Comparison of ENCODE assay signal across 17 cellular contexts in genomic region chr9:18129809-18130334, GRCh38.
A peak's percentile ranks its signal among the peaks of the same experiment; 100 is the strongest.
DNase-seq lines count a peak whose midpoint lies in the region; ATAC-seq and TF ChIP-seq lines count a peak whose summit lies in the region.
"Had no signal": no experiment of that assay in that cellular context is flagged by ENCODE, and none has a peak within 500 bp of the region (broad histone marks: within the 10 kb centered on the region; RNA-seq: fewer than 3 reads in every experiment).

No MANE protein-coding gene starts in this region.

- no peak overlapping the region for H3K27ac ChIP-seq in A673 (ENCODE audit: low read depth, low read length, poor library complexity, severe bottlenecking)
- H3K27ac ChIP-seq in gastroesophageal sphincter: peak overlapping the region; percentile 36 to 77 (median 65)
- H3K27ac ChIP-seq in mesendoderm (ENCODE audit: low read depth, low read length): peak overlapping the region; percentile 3
- H3K27ac ChIP-seq: 22Rv1, BLaER1 had no signal

- no peak overlapping the region for H2BK15ac ChIP-seq in mesendoderm (replicated peaks; ENCODE audit: low read depth)

- CTCF ChIA-PET in A673 (lab: Charles Lee): no interaction called here

- no peak overlapping the region for H2AK5ac ChIP-seq in mesendoderm (ENCODE audit: low read length)

- H3K79me1 ChIP-seq in mesendoderm (ENCODE audit: low read length): no peaks in the 10 kb centered on the region

- H3K18ac ChIP-seq in mesendoderm (ENCODE audit: low read length): no peak overlapping the region

- no peak overlapping the region for H4K8ac ChIP-seq in mesendoderm (ENCODE audit: low read depth, low read length)

- POLR2A ChIA-PET in A673 (lab: Charles Lee; ENCODE audit: low non-redundant PET): no interaction called here

- H3K23ac ChIP-seq in mesendoderm (ENCODE audit: low read length): no peak overlapping the region

- ATAC-seq in gastroesophageal sphincter: no peak
- ATAC-seq: HepG2 had no signal

- H4K5ac ChIP-seq in mesendoderm (ENCODE audit: low read length): no peak overlapping the region

- no peak overlapping the region for H3K4me2 ChIP-seq in mesendoderm (ENCODE audit: low read length)
- H3K4me2 ChIP-seq: BLaER1 had no signal

- WGBS in gastroesophageal sphincter (ENCODE audit: low coverage in 1 of 2), 2 donors: 61 to 86% methylated on average over 4 to 5 of the region's 5 CpGs
- no CpG with 5 or more reads among the region's 5 CpGs for WGBS in mesendoderm (ENCODE audit: extremely low coverage, insufficient coverage, low lambda C conversion rate)

- no TSS peak for BruUV-seq in A673 (replicated peaks; lab: Mats Ljungman, UMichigan)

- no peaks in the 10 kb centered on the region for H3K79me2 ChIP-seq in mesendoderm (ENCODE audit: control insufficient read depth, insufficient read depth, low read length)

- DNase-seq in A673 (ENCODE audit: low spot score) (peak; percentile 50), M059J (ENCODE audit: low read depth) (peak; percentile 7), mesendoderm (peak; percentile 89), head of caudate nucleus (no peak), globus pallidus (ENCODE audit: low spot score) (no peak), SW 1271 (lab: John Stamatoyannopoulos, UW) (no peak)
- DNase-seq in activated CD4-positive, alpha-beta T cell treated with anti-CD3 and anti-CD28 coated beads, Interleukin-2, amount 50 U/mL, for 1 hour: no peak
- DNase-seq: AML-193; Caco-2; CD8-positive, alpha-beta memory T cell; DND-41; GF-D8; H7 had no signal

- no peaks in the 10 kb centered on the region for H3K9me3 ChIP-seq in A673 (ENCODE audit: low read depth, low read length, poor library complexity, severe bottlenecking)
- H3K9me3 ChIP-seq in gastroesophageal sphincter: no peaks in the 10 kb centered on the region
- H3K9me3 ChIP-seq: BLaER1, Caco-2 had no signal

- H3K9ac ChIP-seq in mesendoderm (ENCODE audit: low read length): no peak overlapping the region
- H3K9ac ChIP-seq: BLaER1 had no signal

- no peaks in the 10 kb centered on the region for H3K4me1 ChIP-seq in A673 (ENCODE audit: insufficient read depth, low read length, poor library complexity, severe bottlenecking)
- H3K4me1 ChIP-seq in gastroesophageal sphincter: peaks cover 10 to 80% (median 28%) of the 10 kb centered on the region in 3 donors
- no peaks in the 10 kb centered on the region for H3K4me1 ChIP-seq in mesendoderm (ENCODE audit: control insufficient read depth, low read depth, low read length)
- H3K4me1 ChIP-seq: Caco-2 had no signal

- no peak for TF ChIP-seq POLR2A in gastroesophageal sphincter (IDR thresholded peaks at IDR 0.05)

- H3K27me3 ChIP-seq in A673 (replicated peaks; ENCODE audit: insufficient read depth, low read depth, low read length, poor library complexity) (no peaks in the 10 kb centered on the region), gastroesophageal sphincter (no peaks in the 10 kb centered on the region), mesendoderm (ENCODE audit: insufficient read depth, low read length, poor library complexity) (no peaks in the 10 kb centered on the region)
- H3K27me3 ChIP-seq: BLaER1 had no signal

- TF ChIP-seq CTCF in A673 (conservative IDR thresholded peaks at IDR 0.05; ENCODE audit: low read depth, low read length) (no peak), gastroesophageal sphincter (IDR thresholded peaks at IDR 0.05) (no peak)

- H3K4me3 ChIP-seq in A673 (ENCODE audit: low read depth, low read length, poor library complexity, severe bottlenecking): no peak overlapping the region
- no peak overlapping the region for H3K4me3 ChIP-seq in gastroesophageal sphincter
- H3K4me3 ChIP-seq in mesendoderm (ENCODE audit: low read length): no peak overlapping the region
- H3K4me3 ChIP-seq: BLaER1 had no signal

- H3K4ac ChIP-seq in mesendoderm (ENCODE audit: low read depth, low read length): no peak overlapping the region

- intact Hi-C loops in A673 (cut with micrococcal nuclease; ENCODE audit: unreplicated experiment): no loop called here
- intact Hi-C loops in head of caudate nucleus (cut with DNase I): no loop called here

- no peak overlapping the region for H2BK120ac ChIP-seq in mesendoderm (ENCODE audit: low read depth, low read length)

- H3K36me3 ChIP-seq in A673 (ENCODE audit: insufficient read depth, low read length, poor library complexity, severe bottlenecking) (no peaks in the 10 kb centered on the region), gastroesophageal sphincter (no peaks in the 10 kb centered on the region), mesendoderm (ENCODE audit: control insufficient read depth, insufficient read depth, low read length) (no peaks in the 10 kb centered on the region)
- H3K36me3 ChIP-seq: BLaER1 had no signal

- no peak overlapping the region for H2BK5ac ChIP-seq in mesendoderm (ENCODE audit: low read length)

- no peak for TF ChIP-seq EP300 in gastroesophageal sphincter (IDR thresholded peaks at IDR 0.05)

- H3K56ac ChIP-seq in mesendoderm (ENCODE audit: low read length): no peak overlapping the region

Comparison
In these comparisons a context has a peak if more than half of its experiments do, and no peak if none do; other contexts are left out.
1. DNase-seq: peak in A673 (single experiment), M059J (single experiment) and mesendoderm (single experiment); none in activated CD4-positive, alpha-beta T cell treated with anti-CD3 and anti-CD28 coated beads, Interleukin-2, amount 50 U/mL, for 1 hour (single experiment), head of caudate nucleus (0 of 42), globus pallidus (single experiment) and SW 1271 (0 of 2).